8 cellular contexts compared by ENCODE assay signal in genomic region chr21:42975886-42976608, GRCh38. TPM values are rescaled to one million over a fixed set of nuclear protein-coding genes. Genes with fewer than 3 reads are reported as not detected.
DNase-seq lines count a peak whose midpoint lies in the region; ATAC-seq lines count a peak whose summit lies in the region.

No MANE protein-coding gene starts in this region.

- H3K27ac Mint-ChIP-seq in activated T-helper 1 cell treated with anti-CD3 and anti-CD28 coated beads, Interleukin-12 subunit alpha, Interleukin-12 subunit beta, Interleukin-2, Interleukin-4 antibody, amounts not matched to agents 30 ng/mL and 10 ng/mL and 1 ng/mL, durations not matched to agents 14 hours and 24 hours and 36 hours = peak overlapping the region; percentile 87
- H3K27ac Mint-ChIP-seq in stimulated activated naive CD8-positive, alpha-beta T cell treated with anti-CD3 and anti-CD28 coated beads, Interleukin-15, amount 100 ng/mL, for 72 hours = peak overlapping the region; percentile 95 to 98

- no peaks in the 10 kb centered on the region for H3K9me3 ChIP-seq in iPS DF 6.9 (ENCODE audit: control insufficient read depth, insufficient read depth, low read length)

- peak overlapping the region; percentile 87 for H3K4me3 Mint-ChIP-seq in activated T-helper 1 cell treated with anti-CD3 and anti-CD28 coated beads, Interleukin-12 subunit alpha, Interleukin-12 subunit beta, Interleukin-2, Interleukin-4 antibody, amounts not matched to agents 30 ng/mL and 10 ng/mL and 1 ng/mL, durations not matched to agents 14 hours and 24 hours and 36 hours
- peak overlapping the region; percentile 88 to 93 for H3K4me3 Mint-ChIP-seq in stimulated activated naive CD8-positive, alpha-beta T cell treated with anti-CD3 and anti-CD28 coated beads, Interleukin-15, amount 100 ng/mL, for 72 hours

- H3K36me3 Mint-ChIP-seq in activated T-helper 1 cell treated with anti-CD3 and anti-CD28 coated beads, Interleukin-12 subunit alpha, Interleukin-12 subunit beta, Interleukin-2, Interleukin-4 antibody, amounts not matched to agents 30 ng/mL and 10 ng/mL and 1 ng/mL, durations not matched to agents 14 hours and 24 hours and 36 hours (ENCODE audit: low read depth) = peaks cover 21% of the 10 kb centered on the region

- H3K27ac ChIP-seq in iPS DF 6.9 (ENCODE audit: low read length) = no peak overlapping the region

- peak overlapping the region; percentile 59; the same call in 1 of the 2 replicates for H3K4me3 ChIP-seq in iPS DF 6.9 (ENCODE audit: low read length)

- H3K36me3 ChIP-seq in iPS DF 6.9 (ENCODE audit: control insufficient read depth, insufficient read depth, low read length) = no peaks in the 10 kb centered on the region

- ATAC-seq in stimulated activated naive CD8-positive, alpha-beta T cell treated with anti-CD3 and anti-CD28 coated beads, Interleukin-15, amount 100 ng/mL, for 72 hours = no peak

- DNase-seq in NCI-H1694 treated with DMSO at 0.1 percent for 48 hours (lab: John Stamatoyannopoulos, UW) (peak; percentile 10), NCI-H1694 (lab: John Stamatoyannopoulos, UW) (no peak), iPS DF 6.9 (ENCODE audit: low read depth, low spot score) (no peak), NCI-H187 treated with DMSO at 0.1 percent for 48 hours (lab: John Stamatoyannopoulos, UW) (no peak), NCI-H510A (lab: John Stamatoyannopoulos, UW) (no peak), iPS-NIHi11 (ENCODE audit: low spot score) (no peak)
- DNase-seq in activated T-helper 1 cell treated with anti-CD3 and anti-CD28 coated beads, Interleukin-12 subunit alpha, Interleukin-12 subunit beta, Interleukin-2, Interleukin-4 antibody, amounts not matched to agents 30 ng/mL and 10 ng/mL and 1 ng/mL, durations not matched to agents 14 hours and 24 hours and 36 hours (ENCODE audit: low spot score) = no peak
- DNase-seq in stimulated activated naive CD8-positive, alpha-beta T cell treated with anti-CD3 and anti-CD28 coated beads, Interleukin-15, amount 100 ng/mL, for 72 hours = no peak

- no peaks in the 10 kb centered on the region for H3K27me3 Mint-ChIP-seq in activated T-helper 1 cell treated with anti-CD3 and anti-CD28 coated beads, Interleukin-12 subunit alpha, Interleukin-12 subunit beta, Interleukin-2, Interleukin-4 antibody, amounts not matched to agents 30 ng/mL and 10 ng/mL and 1 ng/mL, durations not matched to agents 14 hours and 24 hours and 36 hours (ENCODE audit: insufficient read depth)
- H3K27me3 Mint-ChIP-seq in stimulated activated naive CD8-positive, alpha-beta T cell treated with anti-CD3 and anti-CD28 coated beads, Interleukin-15, amount 100 ng/mL, for 72 hours = no peaks in the 10 kb centered on the region

- WGBS in iPS DF 6.9 (ENCODE audit: insufficient coverage, insufficient read length) = no CpG with 5 or more reads among the region's 6 CpGs

- H3K9me3 Mint-ChIP-seq in activated T-helper 1 cell treated with anti-CD3 and anti-CD28 coated beads, Interleukin-12 subunit alpha, Interleukin-12 subunit beta, Interleukin-2, Interleukin-4 antibody, amounts not matched to agents 30 ng/mL and 10 ng/mL and 1 ng/mL, durations not matched to agents 14 hours and 24 hours and 36 hours = no peaks in the 10 kb centered on the region
- H3K9me3 Mint-ChIP-seq in stimulated activated naive CD8-positive, alpha-beta T cell treated with anti-CD3 and anti-CD28 coated beads, Interleukin-15, amount 100 ng/mL, for 72 hours = no peaks in the 10 kb centered on the region

- H3K4me1 ChIP-seq in iPS DF 6.9 (ENCODE audit: control insufficient read depth, insufficient read depth, low read length) = peaks cover 4% of the 10 kb centered on the region

- no peaks in the 10 kb centered on the region for H3K27me3 ChIP-seq in iPS DF 6.9 (ENCODE audit: control insufficient read depth, insufficient read depth, low read length)

- peaks cover 31% of the 10 kb centered on the region for H3K4me1 Mint-ChIP-seq in activated T-helper 1 cell treated with anti-CD3 and anti-CD28 coated beads, Interleukin-12 subunit alpha, Interleukin-12 subunit beta, Interleukin-2, Interleukin-4 antibody, amounts not matched to agents 30 ng/mL and 10 ng/mL and 1 ng/mL, durations not matched to agents 14 hours and 24 hours and 36 hours (ENCODE audit: low read depth)
- H3K4me1 Mint-ChIP-seq in stimulated activated naive CD8-positive, alpha-beta T cell treated with anti-CD3 and anti-CD28 coated beads, Interleukin-15, amount 100 ng/mL, for 72 hours = peaks cover 42% of the 10 kb centered on the region

- intact Hi-C loops in activated T-helper 1 cell treated with anti-CD3 and anti-CD28 coated beads, Interleukin-12 subunit alpha, Interleukin-12 subunit beta, Interleukin-2, Interleukin-4 antibody, amounts not matched to agents 30 ng/mL and 10 ng/mL and 1 ng/mL, durations not matched to agents 14 hours and 24 hours and 36 hours (cut with micrococcal nuclease) = no loop called here

RNA-seq across cellular contexts. Expression of gene PKNOX1, which starts 1.7 kb away (rescaled TPM):
- 25.1 and 28.8 TPM in 2 replicates for total RNA-seq in activated T-helper 1 cell treated with anti-CD3 and anti-CD28 coated beads, Interleukin-12 subunit alpha, Interleukin-12 subunit beta, Interleukin-2, Interleukin-4 antibody, amounts not matched to agents 30 ng/mL and 10 ng/mL and 1 ng/mL, durations not matched to agents 14 hours and 24 hours and 36 hours

RNA-seq across cellular contexts. Expression of gene ERVH48-1, which starts 50.6 kb away (rescaled TPM):
- 0.22 and 0.26 TPM in 2 replicates for total RNA-seq in activated T-helper 1 cell treated with anti-CD3 and anti-CD28 coated beads, Interleukin-12 subunit alpha, Interleukin-12 subunit beta, Interleukin-2, Interleukin-4 antibody, amounts not matched to agents 30 ng/mL and 10 ng/mL and 1 ng/mL, durations not matched to agents 14 hours and 24 hours and 36 hours
